In genomic region chr17:76452102-76452645, GRCh38 we compare ENCODE assay signal across 8 cellular contexts. TPM values are rescaled to one million over a fixed set of nuclear protein-coding genes. Genes with fewer than 3 reads are reported as not detected.
DNase-seq lines count a peak whose midpoint lies in the region; TF ChIP-seq lines count a peak whose summit lies in the region.

No MANE protein-coding gene starts in this region.

- H3K4me1 Mint-ChIP-seq in activated naive CD4-positive, alpha-beta T cell treated with anti-CD3 and anti-CD28 coated beads, Interleukin-2, amount 10 ng/mL, durations not matched to agents 7 days and 5 days, result peaks cover 45% of the 10 kb centered on the region

- H3K36me3 Mint-ChIP-seq in activated naive CD4-positive, alpha-beta T cell treated with anti-CD3 and anti-CD28 coated beads, Interleukin-2, amount 10 ng/mL, durations not matched to agents 7 days and 5 days, result peaks cover 8% of the 10 kb centered on the region

- no peaks in the 10 kb centered on the region for H3K4me1 ChIP-seq in breast epithelium
- H3K4me1 ChIP-seq in tibial nerve, result peaks cover 0 to 17% (median 6%) of the 10 kb centered on the region in 4 donors

- TF ChIP-seq POLR2A in breast epithelium (IDR thresholded peaks at IDR 0.05) (no peak), tibial nerve (IDR thresholded peaks at IDR 0.05) (no peak)

- H3K27me3 ChIP-seq in breast epithelium (no peaks in the 10 kb centered on the region), tibial nerve (no peaks in the 10 kb centered on the region)

- TF ChIP-seq CTCF in LNCaP clone FGC (IDR thresholded peaks at IDR 0.05; ENCODE audit: control insufficient read depth, extremely low read depth, insufficient read depth) (no peak), breast epithelium (IDR thresholded peaks at IDR 0.05) (no peak), tibial nerve (IDR thresholded peaks at IDR 0.05) (no peak)

- peaks cover 14% of the 10 kb centered on the region for H3K27me3 Mint-ChIP-seq in activated naive CD4-positive, alpha-beta T cell treated with anti-CD3 and anti-CD28 coated beads, Interleukin-2, amount 10 ng/mL, durations not matched to agents 7 days and 5 days

- H3K4me3 ChIP-seq in LNCaP clone FGC (ENCODE audit: low read depth, low read length), result peak overlapping the region; percentile 67
- peak overlapping the region; percentile 84 to 97 (median 87) for H3K4me3 ChIP-seq in breast epithelium
- peak overlapping the region; percentile 65 to 95 (median 71) for H3K4me3 ChIP-seq in tibial nerve

- TF ChIP-seq EP300 in tibial nerve (IDR thresholded peaks at IDR 0.05), result no peak

- H3K27ac ChIP-seq in breast epithelium, result peak overlapping the region; percentile 50 to 68
- H3K27ac ChIP-seq in tibial nerve, result peak overlapping the region in 2 of 4 donors; percentile 80 to 82

- H3K9me3 Mint-ChIP-seq in activated naive CD4-positive, alpha-beta T cell treated with anti-CD3 and anti-CD28 coated beads, Interleukin-2, amount 10 ng/mL, durations not matched to agents 7 days and 5 days, result peaks cover 3% of the 10 kb centered on the region

- intact Hi-C loops in breast epithelium (cut with DNase I; ENCODE audit: low total_unique reads), result no loop called here

- 2% methylated on average over 6 to 25 of the region's 28 CpGs for WGBS in tibial nerve, 2 donors

- CTCF ChIA-PET in activated naive CD4-positive, alpha-beta T cell treated with anti-CD3 and anti-CD28 coated beads, Interleukin-2, amount 10 ng/mL, durations not matched to agents 7 days and 5 days (lab: Charles Lee), result interaction anchor here (0.6 to 2.2 kb wide), 4 partner anchors 9 to 99 kb away, joined by 3 to 7 read pairs (median 4); no protein-coding TSS in a partner anchor

- peak overlapping the region; percentile 17 for H3K27ac Mint-ChIP-seq in activated naive CD4-positive, alpha-beta T cell treated with anti-CD3 and anti-CD28 coated beads, Interleukin-2, amount 10 ng/mL, durations not matched to agents 7 days and 5 days

- in situ Hi-C loops in ACHN (cut with HindIII; ENCODE audit: low pct_ligation_motif_present, low pct_unique_long_range_greater_than_20kb, low sequenced_read_pairs), result no loop called here

- no peaks in the 10 kb centered on the region for H3K9me3 ChIP-seq in breast epithelium
- H3K9me3 ChIP-seq in tibial nerve, result no peaks in the 10 kb centered on the region

- H3K4me3 Mint-ChIP-seq in activated naive CD4-positive, alpha-beta T cell treated with anti-CD3 and anti-CD28 coated beads, Interleukin-2, amount 10 ng/mL, durations not matched to agents 7 days and 5 days, result peak overlapping the region; percentile 89

- no peak for DNase-seq in activated naive CD4-positive, alpha-beta T cell treated with anti-CD3 and anti-CD28 coated beads, Interleukin-2, amount 10 ng/mL, durations not matched to agents 7 days and 5 days
- DNase-seq in activated naive CD4-positive, alpha-beta T cell treated with Interleukin-2 at 50 U/mL for 16 hours, result no peak
- DNase-seq in LNCaP clone FGC (ENCODE audit: low read depth) (no peak), breast epithelium (ENCODE audit: low spot score in 2 of 2) (no peak), lung microvascular endothelial cell (ENCODE audit: low read depth in 2 of 2) (peak; percentile 21 to 37), tibial nerve (ENCODE audit: low spot score in 2 of 2) (no peak), ACHN (no peak), NK-92 (lab: John Stamatoyannopoulos, UW; ENCODE audit: unreplicated experiment) (no peak)

- H3K36me3 ChIP-seq in breast epithelium, result no peaks in the 10 kb centered on the region
- no peaks in the 10 kb centered on the region for H3K36me3 ChIP-seq in tibial nerve

RNA-seq across cellular contexts. Expression of gene UBE2O, which starts 0.8 kb away (rescaled TPM):
- 10 to 100 TPM; 17.4 to 22.5 (median 17.7) TPM for total RNA-seq in breast epithelium
- total RNA-seq in lung microvascular endothelial cell, result 12.3 and 13.3 TPM in 2 replicates
- total RNA-seq in tibial nerve, result 10 to 100 TPM; 16.0 to 38.7 (median 20.7) TPM

RNA-seq across cellular contexts. Expression of gene AANAT, which starts 15.2 kb away (rescaled TPM):
- not detected for total RNA-seq in breast epithelium
- total RNA-seq in lung microvascular endothelial cell, result not detected in 2 replicates
- not detected for total RNA-seq in tibial nerve

RNA-seq across cellular contexts. Expression of gene RHBDF2, which starts 49.0 kb away (rescaled TPM):
- total RNA-seq in breast epithelium (10 to 100 TPM; 13.4 to 35.5 (median 26.8) TPM), lung microvascular endothelial cell (8.1 and 22.6 TPM in 2 replicates), tibial nerve (10 to 100 TPM; 33.1 to 99.0 (median 73.5) TPM)

Comparison
In these comparisons a context has a peak if more than half of its experiments do, and no peak if none do; other contexts are left out.
1. DNase-seq: peak in lung microvascular endothelial cell (2 of 2); none in activated naive CD4-positive, alpha-beta T cell treated with anti-CD3 and anti-CD28 coated beads, Interleukin-2, amount 10 ng/mL, durations not matched to agents 7 days and 5 days (single experiment), activated naive CD4-positive, alpha-beta T cell treated with Interleukin-2 at 50 U/mL for 16 hours (single experiment), LNCaP clone FGC (single experiment), breast epithelium (0 of 2), tibial nerve (0 of 2), ACHN (single experiment) and NK-92 (single experiment).
2. Peak in every context shown above with its lines, with median percentiles within 50 percentile points of each other: H3K4me3 ChIP-seq.